ENCODE assay signal across 8 cellular contexts in the genomic region with DNA sequence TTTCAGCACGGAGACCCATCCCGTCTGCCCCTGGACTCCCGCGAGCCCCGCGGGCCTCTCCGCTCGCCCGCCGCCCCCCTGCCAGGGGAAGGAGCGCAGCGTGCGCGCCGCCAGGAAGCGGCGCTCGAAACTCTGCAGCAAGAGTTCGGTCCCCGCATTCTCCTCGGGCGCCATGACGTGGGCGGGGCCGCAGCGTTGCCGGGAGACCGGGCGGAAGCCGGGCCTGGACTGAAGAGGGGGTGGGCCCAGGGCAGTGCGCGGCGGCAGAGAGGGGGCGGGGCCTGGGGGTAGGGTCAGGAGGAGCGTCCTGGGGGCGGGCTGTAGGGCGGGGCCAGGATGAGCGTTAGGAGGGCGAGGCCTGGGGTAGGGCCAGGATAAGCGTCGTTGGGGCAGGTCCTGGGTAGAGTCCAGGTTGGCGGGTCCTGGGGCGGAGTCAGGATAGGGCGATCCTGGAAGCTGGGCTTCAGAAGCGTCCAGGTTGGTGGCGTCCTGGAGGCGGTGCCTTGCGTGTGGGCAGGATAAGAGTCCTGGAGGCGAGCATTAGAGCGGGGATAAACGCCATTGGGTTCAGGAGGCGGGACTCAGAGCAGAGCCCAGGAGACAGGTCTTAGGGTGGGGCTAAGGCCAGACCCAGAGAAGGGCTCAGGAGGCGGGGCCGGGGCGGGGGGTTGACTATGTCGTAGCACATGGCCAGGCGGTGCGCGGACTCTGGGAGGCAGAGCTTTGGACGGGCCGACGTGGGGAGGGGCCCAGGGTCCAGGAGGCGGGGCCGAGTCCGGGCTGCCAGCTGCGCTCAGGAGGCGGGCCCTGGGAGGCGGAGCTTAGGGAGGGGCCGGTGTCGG.
DNase-seq lines count a peak whose midpoint lies in the region; ATAC-seq and TF ChIP-seq lines count a peak whose summit lies in the region.
"Not testable (repeated sequence)": the region's sequence is repeated elsewhere in the genome, so short reads cannot be mapped to it uniquely, and the experiment has no call there.

No MANE protein-coding gene starts in this region.

- H2AFZ ChIP-seq in trophoblast cell (ENCODE audit: insufficient read depth, low read length, poor library complexity): peak overlapping the region; percentile 66

- peak in 1 of 2 donors; percentile 52 for TF ChIP-seq EP300 in tibial nerve (IDR thresholded peaks at IDR 0.05)

- not testable (repeated sequence) for H3K18ac ChIP-seq in trophoblast cell (ENCODE audit: low read length)

- not testable (repeated sequence) for H3K4ac ChIP-seq in trophoblast cell (ENCODE audit: low read depth, low read length)

- H4K12ac ChIP-seq in trophoblast cell (ENCODE audit: low read depth, low read length): not testable (repeated sequence)

- H3K9ac ChIP-seq in trophoblast cell (ENCODE audit: low read length): not testable (repeated sequence)

- peak in 1 of 2 donors; percentile 47 for TF ChIP-seq POLR2A in heart left ventricle (IDR thresholded peaks at IDR 0.05)
- not testable (repeated sequence) for TF ChIP-seq POLR2A in tibial nerve (IDR thresholded peaks at IDR 0.05)

- ATAC-seq in HG02840 (IDR thresholded peaks at IDR 0.05; ENCODE audit: low FRiP score, unreplicated experiment) (peak; percentile 99), heart left ventricle (peak; percentile 100)

- peak overlapping the region; percentile 81 for H3K4me2 ChIP-seq in trophoblast cell (ENCODE audit: low read length)

- TF ChIP-seq CTCF in GM12865 (IDR thresholded peaks at IDR 0.05; ENCODE audit: insufficient read depth, low read depth, low read length, missing control alignments); heart left ventricle (IDR thresholded peaks at IDR 0.05); tibial nerve (IDR thresholded peaks at IDR 0.05): not testable (repeated sequence)

- peak overlapping the region; percentile 82 for H3K14ac ChIP-seq in trophoblast cell (ENCODE audit: low read length)

- not testable (repeated sequence) for H2BK120ac ChIP-seq in trophoblast cell (ENCODE audit: insufficient read depth, low read length, poor library complexity)

- not testable (repeated sequence) for H3K23ac ChIP-seq in trophoblast cell (ENCODE audit: low read length)

- H3K79me1 ChIP-seq in trophoblast cell (ENCODE audit: low read length): not testable (repeated sequence)

- peak overlapping the region; percentile 36 for H2BK5ac ChIP-seq in trophoblast cell (ENCODE audit: low read depth, low read length, poor library complexity)

- not testable (repeated sequence) for H3K27me3 ChIP-seq in heart left ventricle; trophoblast cell (ENCODE audit: insufficient read depth, low read length); tibial nerve

- H3K79me2 ChIP-seq in trophoblast cell (ENCODE audit: control insufficient read depth, insufficient read depth, low read length, poor library complexity): not testable (repeated sequence)

- H3K36me3 ChIP-seq in heart left ventricle (peaks cover 0 to 15% (median 4%) of the 10 kb centered on the region in 9 donors), tibial nerve (peaks cover 0 to 20% (median 0%) of the 10 kb centered on the region in 3 donors)
- H3K36me3 ChIP-seq in trophoblast cell (ENCODE audit: control insufficient read depth in 1 of 2, insufficient read depth in 2 of 2, low read length in 2 of 2): not testable (repeated sequence)

- DNase-seq in GM12865 (ENCODE audit: low read depth) (peak; percentile 98), NCI-H1417 treated with DMSO at 0.1 percent for 48 hours (lab: John Stamatoyannopoulos, UW) (peak; percentile 82), T-helper 1 cell (peak; percentile 97 to 98 (median 98)), amniotic epithelial cell (ENCODE audit: low read depth) (peak; percentile 98), heart left ventricle (peak; percentile 96 to 99 (median 99)), trophoblast cell (peak; percentile 97 to 99), tibial nerve (ENCODE audit: low spot score in 2 of 2) (peak; percentile 96 to 98)

- not testable (repeated sequence) for H3K9me3 ChIP-seq in heart left ventricle; trophoblast cell (ENCODE audit: insufficient read depth, low read depth, low read length); tibial nerve

- H4K91ac ChIP-seq in trophoblast cell (ENCODE audit: low read depth, low read length): peak overlapping the region; percentile 41

- H2BK12ac ChIP-seq in trophoblast cell (ENCODE audit: low read length): not testable (repeated sequence)

- peak overlapping the region; percentile 39 to 90 (median 80) for H3K27ac ChIP-seq in heart left ventricle
- H3K27ac ChIP-seq in trophoblast cell (ENCODE audit: low read depth, low read length): peak overlapping the region; percentile 70
- H3K27ac ChIP-seq in tibial nerve: peak overlapping the region; percentile 80 to 98 (median 88)

- peak overlapping the region; percentile 77 for H3K4me3 ChIP-seq in GM12865 (ENCODE audit: low read depth, low read length)
- peak overlapping the region; percentile 65 to 99 (median 82) for H3K4me3 ChIP-seq in heart left ventricle
- peak overlapping the region; percentile 86 for H3K4me3 ChIP-seq in trophoblast cell (ENCODE audit: low read depth, low read length)
- peak overlapping the region; percentile 71 to 92 (median 89) for H3K4me3 ChIP-seq in tibial nerve

- H3K4me1 ChIP-seq in heart left ventricle (peaks cover 0 to 31% (median 10%) of the 10 kb centered on the region in 12 donors), tibial nerve (peaks cover 0 to 38% (median 3%) of the 10 kb centered on the region in 4 donors)
- not testable (repeated sequence) for H3K4me1 ChIP-seq in trophoblast cell (ENCODE audit: control insufficient read depth in 1 of 2, insufficient read depth in 2 of 2, low read length in 2 of 2)

- 0 to 1% (median 1%) methylated on average over 34 to 70 of the region's 70 CpGs for WGBS in heart left ventricle, 4 donors
- WGBS in trophoblast cell (ENCODE audit: extremely low coverage, insufficient coverage, insufficient read length): no CpG with 5 or more reads among the region's 70 CpGs
- 0 to 1% methylated on average over 40 to 46 of the region's 70 CpGs for WGBS in tibial nerve, 2 donors

- not testable (repeated sequence) for H2AK5ac ChIP-seq in trophoblast cell (ENCODE audit: low read length)

- intact Hi-C loops in heart left ventricle (cut with DNase I): not testable (repeated sequence)

- peak overlapping the region; percentile 7 for H4K8ac ChIP-seq in trophoblast cell (ENCODE audit: low read depth, low read length)

Comparison
In these comparisons a context has a peak if more than half of its experiments do, and no peak if none do; other contexts are left out.
1. Peak in every context shown above with its lines: DNase-seq, ATAC-seq, H3K4me3 ChIP-seq and H3K27ac ChIP-seq.